8 cellular contexts compared by ENCODE assay signal in the genomic region with DNA sequence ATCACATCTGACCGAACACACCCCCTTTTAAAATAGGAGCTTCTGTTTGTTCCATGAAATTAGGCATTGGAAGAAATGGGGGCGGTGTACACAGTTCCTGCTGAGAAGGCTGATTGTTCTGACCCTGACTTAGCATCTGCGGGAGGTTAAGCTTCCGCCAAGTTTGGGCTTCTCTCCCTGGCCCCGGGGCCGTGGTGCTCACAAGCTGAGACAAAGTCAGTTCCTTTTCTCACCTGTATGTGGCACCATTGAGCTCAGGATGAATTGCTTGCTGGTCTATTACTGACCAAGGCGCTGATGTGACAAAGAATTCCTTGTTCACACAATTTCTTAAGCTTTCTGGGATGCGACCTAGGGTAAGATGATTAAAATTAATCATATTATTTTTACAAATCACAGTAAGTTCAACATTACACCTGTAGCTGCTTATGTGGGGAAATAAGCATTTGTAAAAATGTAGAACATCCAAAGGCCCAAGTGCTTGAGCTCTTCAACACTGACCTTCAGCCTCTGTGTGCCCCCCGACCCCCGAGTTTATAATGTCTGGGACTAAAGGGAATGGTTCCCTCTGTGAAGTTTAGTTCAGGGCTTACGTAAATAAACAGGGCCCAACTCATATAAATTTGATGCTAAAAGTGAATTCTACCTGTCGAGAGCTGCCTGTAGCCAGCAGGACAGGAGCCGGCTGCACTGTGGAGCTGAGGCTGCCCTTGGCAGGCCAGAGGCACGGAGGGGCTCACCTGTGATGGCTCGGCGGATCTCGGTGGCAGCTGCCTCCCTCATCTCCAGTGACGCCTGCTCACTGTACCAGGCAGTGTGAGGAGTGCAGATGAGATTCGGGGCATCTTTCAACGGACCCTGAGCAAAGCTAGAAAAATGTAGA. TPM values are rescaled to one million over a fixed set of nuclear protein-coding genes. Genes with fewer than 3 reads are reported as not detected.
DNase-seq lines count a peak whose midpoint lies in the region; ATAC-seq and TF ChIP-seq lines count a peak whose summit lies in the region.

No MANE protein-coding gene starts in this region.

- TF ChIP-seq CTCF in OCI-LY7 (conservative IDR thresholded peaks at IDR 0.05; ENCODE audit: low read length) (peak; percentile 79), coronary artery (IDR thresholded peaks at IDR 0.05) (peak; percentile 68), liver (IDR thresholded peaks at IDR 0.05; ENCODE audit: low read depth, low read length, missing input control) (peak; percentile 62), testis (IDR thresholded peaks at IDR 0.05) (peak; percentile 76 to 87 (median 78))

- DNase-seq in activated CD8-positive, alpha-beta memory T cell treated with anti-CD3 and anti-CD28 coated beads, Interleukin-2, amount 10 ng/mL, durations not matched to agents 7 days and 5 days = peak; percentile 42
- no peak for DNase-seq in activated CD8-positive, alpha-beta memory T cell treated with anti-CD3 and anti-CD28 coated beads, Interleukin-2, amount 50 U/mL, for 48 hours
- DNase-seq in OCI-LY7 (ENCODE audit: low spot score) (peak; percentile 65), coronary artery (ENCODE audit: low spot score) (no peak), testis (peak; percentile 92), SKM-1 treated with dmso at 0.1 percent for 144 hours (lab: John Stamatoyannopoulos, UW; ENCODE audit: unreplicated experiment) (no peak)

- no peaks in the 10 kb centered on the region for H3K79me2 ChIP-seq in OCI-LY7 (ENCODE audit: insufficient read depth, low read depth, low read length)

- H3K9me3 ChIP-seq in OCI-LY7 (ENCODE audit: low read length) = no peaks in the 10 kb centered on the region
- no peaks in the 10 kb centered on the region for H3K9me3 ChIP-seq in liver (ENCODE audit: control insufficient read depth in 4 of 4, low read length in 3 of 4)
- H3K9me3 ChIP-seq in testis = no peaks in the 10 kb centered on the region

- POLR2A ChIA-PET in OCI-LY7 (lab: Charles Lee) = interaction anchor here (0.6 to 1.6 kb wide), 6 partner anchors 9 to 941 kb away, joined by 3 to 6 read pairs (median 3); no protein-coding TSS in a partner anchor

- H3K4me1 ChIP-seq in OCI-LY7 (ENCODE audit: insufficient read depth, low read length, poor library complexity, severe bottlenecking) = peaks cover 28% of the 10 kb centered on the region
- peaks cover 1 to 7% (median 4%) of the 10 kb centered on the region in 4 donors for H3K4me1 ChIP-seq in liver (ENCODE audit: control insufficient read depth in 4 of 4, insufficient read depth in 4 of 4, low read length in 3 of 4)
- peaks cover 3% of the 10 kb centered on the region for H3K4me1 ChIP-seq in testis

- no peak overlapping the region for H3K4me2 ChIP-seq in OCI-LY7 (ENCODE audit: low read length)

- H3K27ac ChIP-seq in OCI-LY7 (ENCODE audit: low read depth, low read length, poor library complexity, severe bottlenecking) (no peak overlapping the region), coronary artery (peak overlapping the region in 1 of 2 donors; percentile 49), liver (ENCODE audit: low read depth in 1 of 2, low read length in 2 of 2) (no peak overlapping the region), testis (peak overlapping the region in 1 of 2 donors; percentile 37)

- peak; percentile 78 to 85 for TF ChIP-seq RAD21 in liver (IDR thresholded peaks at IDR 0.05)

- no peak overlapping the region for H3K27ac Mint-ChIP-seq in activated CD8-positive, alpha-beta memory T cell treated with anti-CD3 and anti-CD28 coated beads, Interleukin-2, amount 10 ng/mL, durations not matched to agents 7 days and 5 days

- no peak for ATAC-seq in activated CD8-positive, alpha-beta memory T cell treated with anti-CD3 and anti-CD28 coated beads, Interleukin-2, amount 10 ng/mL, durations not matched to agents 7 days and 5 days
- ATAC-seq in HG02885 (IDR thresholded peaks at IDR 0.05; ENCODE audit: poor library complexity, unreplicated experiment) = peak; percentile 73

- H3K9me2 ChIP-seq in OCI-LY7 (ENCODE audit: insufficient read depth, low read length) = no peaks in the 10 kb centered on the region

- H3K4me3 Mint-ChIP-seq in activated CD8-positive, alpha-beta memory T cell treated with anti-CD3 and anti-CD28 coated beads, Interleukin-2, amount 10 ng/mL, durations not matched to agents 7 days and 5 days = no peak overlapping the region

- TF ChIP-seq POLR2A in testis (IDR thresholded peaks at IDR 0.05) = no peak

- 66% methylated on average over 20 of the region's 20 CpGs for WGBS in liver
- 62 to 74% methylated on average over 17 to 20 of the region's 20 CpGs for whole genome bisulfite sequencing in testis, 2 donors

- H3K27me3 ChIP-seq in liver (ENCODE audit: control insufficient read depth in 4 of 4, insufficient read depth in 4 of 4, low read length in 3 of 4) (no peaks in the 10 kb centered on the region), testis (no peaks in the 10 kb centered on the region)

- H2AFZ ChIP-seq in OCI-LY7 (ENCODE audit: low read length) = no peak overlapping the region

- no peaks in the 10 kb centered on the region for H3K9me3 Mint-ChIP-seq in activated CD8-positive, alpha-beta memory T cell treated with anti-CD3 and anti-CD28 coated beads, Interleukin-2, amount 10 ng/mL, durations not matched to agents 7 days and 5 days (ENCODE audit: low read depth)

- BruUV-seq in OCI-LY7 (replicated peaks; lab: Mats Ljungman, UMichigan) = no TSS peak

- intact Hi-C loops in OCI-LY7 (cut with micrococcal nuclease; ENCODE audit: unreplicated experiment) (loop anchor here (1.0 kb wide), 1 partner anchor 69 kb away; no protein-coding TSS in a partner anchor), testis (cut with DNase I; ENCODE audit: low total_unique reads) (no loop called here)

- H3K27me3 Mint-ChIP-seq in activated CD8-positive, alpha-beta memory T cell treated with anti-CD3 and anti-CD28 coated beads, Interleukin-2, amount 10 ng/mL, durations not matched to agents 7 days and 5 days = no peaks in the 10 kb centered on the region

- H3K9ac ChIP-seq in liver (ENCODE audit: low read depth in 1 of 2, low read length in 2 of 2) = no peak overlapping the region

- H4K20me1 ChIP-seq in OCI-LY7 (ENCODE audit: insufficient read depth, low read length) = no peaks in the 10 kb centered on the region

- H3K4me3 ChIP-seq in OCI-LY7 (ENCODE audit: low read depth, low read length, poor library complexity, severe bottlenecking) (no peak overlapping the region), coronary artery (no peak overlapping the region), liver (ENCODE audit: low read depth in 1 of 3, low read length in 3 of 3) (no peak overlapping the region), testis (no peak overlapping the region)

- no peaks in the 10 kb centered on the region for H3K4me1 Mint-ChIP-seq in activated CD8-positive, alpha-beta memory T cell treated with anti-CD3 and anti-CD28 coated beads, Interleukin-2, amount 10 ng/mL, durations not matched to agents 7 days and 5 days

- CTCF ChIA-PET in activated CD8-positive, alpha-beta memory T cell treated with anti-CD3 and anti-CD28 coated beads, Interleukin-2, amount 10 ng/mL, durations not matched to agents 7 days and 5 days (lab: Charles Lee) = interaction anchor here (0.5 to 2.5 kb wide), 25 partner anchors 7 to 641 kb away, joined by 3 to 9 read pairs (median 3); no protein-coding TSS in a partner anchor
- CTCF ChIA-PET in OCI-LY7 (lab: Charles Lee; ENCODE audit: unreplicated experiment) = interaction anchor here (1.6 kb wide), 1 partner anchor 69 kb away, joined by 7 read pairs; no protein-coding TSS in a partner anchor

- peaks cover 3% of the 10 kb centered on the region for H3K36me3 Mint-ChIP-seq in activated CD8-positive, alpha-beta memory T cell treated with anti-CD3 and anti-CD28 coated beads, Interleukin-2, amount 10 ng/mL, durations not matched to agents 7 days and 5 days

- H3K36me3 ChIP-seq in OCI-LY7 (ENCODE audit: insufficient read depth, low read length) (peaks cover 8% of the 10 kb centered on the region), liver (ENCODE audit: control insufficient read depth in 4 of 4, insufficient read depth in 3 of 4, low read depth in 1 of 4, low read length in 3 of 4) (peaks cover 1 to 9% (median 4%) of the 10 kb centered on the region in 4 donors), testis (ENCODE audit: low read depth, missing control alignments) (peaks cover 4% of the 10 kb centered on the region)

TF ChIP-seq in liver, 16 proteins besides CTCF, POLR2A, EP300 and RAD21 (continues in another document):
- TF ChIP-seq, protein P1, sequence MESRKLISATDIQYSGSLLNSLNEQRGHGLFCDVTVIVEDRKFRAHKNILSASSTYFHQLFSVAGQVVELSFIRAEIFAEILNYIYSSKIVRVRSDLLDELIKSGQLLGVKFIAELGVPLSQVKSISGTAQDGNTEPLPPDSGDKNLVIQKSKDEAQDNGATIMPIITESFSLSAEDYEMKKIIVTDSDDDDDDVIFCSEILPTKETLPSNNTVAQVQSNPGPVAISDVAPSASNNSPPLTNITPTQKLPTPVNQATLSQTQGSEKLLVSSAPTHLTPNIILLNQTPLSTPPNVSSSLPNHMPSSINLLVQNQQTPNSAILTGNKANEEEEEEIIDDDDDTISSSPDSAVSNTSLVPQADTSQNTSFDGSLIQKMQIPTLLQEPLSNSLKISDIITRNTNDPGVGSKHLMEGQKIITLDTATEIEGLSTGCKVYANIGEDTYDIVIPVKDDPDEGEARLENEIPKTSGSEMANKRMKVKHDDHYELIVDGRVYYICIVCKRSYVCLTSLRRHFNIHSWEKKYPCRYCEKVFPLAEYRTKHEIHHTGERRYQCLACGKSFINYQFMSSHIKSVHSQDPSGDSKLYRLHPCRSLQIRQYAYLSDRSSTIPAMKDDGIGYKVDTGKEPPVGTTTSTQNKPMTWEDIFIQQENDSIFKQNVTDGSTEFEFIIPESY (IDR thresholded peaks at IDR 0.05) = no peak
- TF ChIP-seq, protein P2, sequence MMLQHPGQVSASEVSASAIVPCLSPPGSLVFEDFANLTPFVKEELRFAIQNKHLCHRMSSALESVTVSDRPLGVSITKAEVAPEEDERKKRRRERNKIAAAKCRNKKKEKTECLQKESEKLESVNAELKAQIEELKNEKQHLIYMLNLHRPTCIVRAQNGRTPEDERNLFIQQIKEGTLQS (IDR thresholded peaks at IDR 0.05) = no peak
- TF ChIP-seq RXRA (IDR thresholded peaks at IDR 0.05) (peak in 1 of 2 donors; percentile 28), HNF4A (conservative IDR thresholded peaks at IDR 0.05) (peak in 1 of 2 donors; percentile 12), NR2F2 (IDR thresholded peaks at IDR 0.05) (peak; percentile 73), EGR1 (IDR thresholded peaks at IDR 0.05; ENCODE audit: low read depth in 2 of 2) (no peak)
- TF ChIP-seq, protein P3, sequence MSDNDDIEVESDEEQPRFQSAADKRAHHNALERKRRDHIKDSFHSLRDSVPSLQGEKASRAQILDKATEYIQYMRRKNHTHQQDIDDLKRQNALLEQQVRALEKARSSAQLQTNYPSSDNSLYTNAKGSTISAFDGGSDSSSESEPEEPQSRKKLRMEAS (IDR thresholded peaks at IDR 0.05) = no peak

RNA-seq across cellular contexts. Expression of gene ZRANB1, which starts 50.8 kb away (rescaled TPM):
- 10 to 100 TPM in 1 of 2 experiments, 1 to 10 TPM in 1; 9.8 to 11.5 TPM for total RNA-seq in activated CD8-positive, alpha-beta memory T cell treated with anti-CD3 and anti-CD28 coated beads, Interleukin-2, amount 10 ng/mL, durations not matched to agents 7 days and 5 days
- total RNA-seq in OCI-LY7 (2014; rRNA removed; shearing (Covaris generic)) = 14.5 and 16.7 TPM in 2 replicates
- total RNA-seq in OCI-LY7 (2022) (17.0 and 18.3 TPM in 2 replicates), liver (10 to 100 TPM; 21.2 to 32.5 TPM), testis (10 to 100 TPM; 38.7 to 46.7 TPM)
- polyA plus RNA-seq in liver (1 to 10 TPM; 6.2 to 7.5 TPM), testis (ENCODE audit: insufficient read depth, low read depth, low replicate concordance) (37.9 TPM)

Comparison
In these comparisons a context has a peak if more than half of its experiments do, and no peak if none do; other contexts are left out.
1. DNase-seq: peak in activated CD8-positive, alpha-beta memory T cell treated with anti-CD3 and anti-CD28 coated beads, Interleukin-2, amount 10 ng/mL, durations not matched to agents 7 days and 5 days (single experiment), OCI-LY7 (single experiment) and testis (single experiment); none in activated CD8-positive, alpha-beta memory T cell treated with anti-CD3 and anti-CD28 coated beads, Interleukin-2, amount 50 U/mL, for 48 hours (single experiment), coronary artery (single experiment) and SKM-1 treated with dmso at 0.1 percent for 144 hours (single experiment).
2. Peak in every context shown above with its lines, with median percentiles within 50 percentile points of each other: CTCF ChIP-seq.